ENCODE assay signal across 12 cellular contexts in genomic region chr9:118577121-118577520, GRCh38.
A peak's percentile ranks its signal among the peaks of the same experiment; 100 is the strongest.
DNase-seq lines count a peak whose midpoint lies in the region; ATAC-seq, FAIRE-seq and TF ChIP-seq lines count a peak whose summit lies in the region.
"Had no signal": no experiment of that assay in that cellular context is flagged by ENCODE, and none has a peak within 500 bp of the region (broad histone marks: within the 10 kb centered on the region; RNA-seq: fewer than 3 reads in every experiment).

No MANE protein-coding gene starts in this region.

- 66 to 70% (median 69%) methylated on average over 1 of the region's 1 CpG for WGBS in small intestine, 3 donors

- POLR2A ChIA-PET in A673 (lab: Charles Lee; ENCODE audit: low non-redundant PET) = no interaction called here

- H3K4me1 ChIP-seq in small intestine (ENCODE audit: control insufficient read depth in 2 of 2, insufficient read depth in 1 of 2, low read depth in 1 of 2, low read length in 1 of 2) = no peaks in the 10 kb centered on the region
- no peaks in the 10 kb centered on the region for H3K4me1 ChIP-seq in colonic mucosa
- no peaks in the 10 kb centered on the region for H3K4me1 ChIP-seq in A673 (ENCODE audit: insufficient read depth, low read length, poor library complexity, severe bottlenecking)

- DNase-seq in HCEC 1CT (peak; percentile 90), amniotic stem cell (lab: John Stamatoyannopoulos, UW) (peak; percentile 24), fibroblast of the conjunctiva (ENCODE audit: low read depth) (peak; percentile 17), small intestine (no peak), colonic mucosa (no peak), A673 (ENCODE audit: low spot score) (no peak)
- DNase-seq: CD8-positive, alpha-beta memory T cell; midbrain; NCI-H2171 had no signal

- intact Hi-C loops in colonic mucosa (cut with DNase I) = no loop called here
- intact Hi-C loops in A673 (cut with micrococcal nuclease; ENCODE audit: unreplicated experiment) = no loop called here

- no peaks in the 10 kb centered on the region for H3K9me3 ChIP-seq in small intestine (ENCODE audit: control insufficient read depth, low read depth)
- no peaks in the 10 kb centered on the region for H3K9me3 ChIP-seq in colonic mucosa
- peaks cover 13% of the 10 kb centered on the region for H3K9me3 ChIP-seq in A673 (ENCODE audit: low read depth, low read length, poor library complexity, severe bottlenecking)

- CTCF ChIA-PET in A673 (lab: Charles Lee) = no interaction called here

- no TSS peak for BruUV-seq in A673 (replicated peaks; lab: Mats Ljungman, UMichigan)

- peak; percentile 80 for FAIRE-seq in small intestine (lab: Jason Lieb, UNC)

- H3K9ac ChIP-seq in colonic mucosa (ENCODE audit: low read depth in 2 of 2, low read length in 2 of 2) = no peak overlapping the region

- H3K27ac ChIP-seq in small intestine (ENCODE audit: low read depth in 1 of 2, low read length in 1 of 2) (no peak overlapping the region), colonic mucosa (no peak overlapping the region), A673 (ENCODE audit: low read depth, low read length, poor library complexity, severe bottlenecking) (no peak overlapping the region)

- H3K27me3 ChIP-seq in small intestine (ENCODE audit: control insufficient read depth in 2 of 2, insufficient read depth in 2 of 2, low read length in 2 of 2) (no peaks in the 10 kb centered on the region), colonic mucosa (no peaks in the 10 kb centered on the region), A673 (replicated peaks; ENCODE audit: insufficient read depth, low read depth, low read length, poor library complexity) (no peaks in the 10 kb centered on the region)

- H3K36me3 ChIP-seq in small intestine (ENCODE audit: control insufficient read depth in 2 of 2, insufficient read depth in 2 of 2, low read length in 2 of 2) = no peaks in the 10 kb centered on the region
- H3K36me3 ChIP-seq in colonic mucosa = no peaks in the 10 kb centered on the region
- no peaks in the 10 kb centered on the region for H3K36me3 ChIP-seq in A673 (ENCODE audit: insufficient read depth, low read length, poor library complexity, severe bottlenecking)

- no peak for TF ChIP-seq CTCF in colonic mucosa (IDR thresholded peaks at IDR 0.05)
- no peak for TF ChIP-seq CTCF in A673 (conservative IDR thresholded peaks at IDR 0.05; ENCODE audit: low read depth, low read length)

- ATAC-seq in HG02642 (IDR thresholded peaks at IDR 0.05; ENCODE audit: poor library complexity, unreplicated experiment) (no peak), HG03378 (IDR thresholded peaks at IDR 0.05; ENCODE audit: unreplicated experiment) (no peak)
- ATAC-seq: activated naive CD4-positive, alpha-beta T cell treated with anti-CD3 and anti-CD28 coated beads, Interleukin-2, amount 50 U/mL, for 72 hours had no signal

- H3K4me3 ChIP-seq in small intestine (ENCODE audit: low read depth in 1 of 2, low read length in 2 of 2) (no peak overlapping the region), colonic mucosa (no peak overlapping the region), A673 (ENCODE audit: low read depth, low read length, poor library complexity, severe bottlenecking) (no peak overlapping the region)

Comparison
In these comparisons a context has a peak if more than half of its experiments do, and no peak if none do; other contexts are left out.
1. DNase-seq: peak in HCEC 1CT (single experiment), amniotic stem cell (single experiment) and fibroblast of the conjunctiva (single experiment); none in small intestine (single experiment), colonic mucosa (single experiment) and A673 (single experiment).